Comparison of ENCODE assay signal across 9 cellular contexts in the genomic region with DNA sequence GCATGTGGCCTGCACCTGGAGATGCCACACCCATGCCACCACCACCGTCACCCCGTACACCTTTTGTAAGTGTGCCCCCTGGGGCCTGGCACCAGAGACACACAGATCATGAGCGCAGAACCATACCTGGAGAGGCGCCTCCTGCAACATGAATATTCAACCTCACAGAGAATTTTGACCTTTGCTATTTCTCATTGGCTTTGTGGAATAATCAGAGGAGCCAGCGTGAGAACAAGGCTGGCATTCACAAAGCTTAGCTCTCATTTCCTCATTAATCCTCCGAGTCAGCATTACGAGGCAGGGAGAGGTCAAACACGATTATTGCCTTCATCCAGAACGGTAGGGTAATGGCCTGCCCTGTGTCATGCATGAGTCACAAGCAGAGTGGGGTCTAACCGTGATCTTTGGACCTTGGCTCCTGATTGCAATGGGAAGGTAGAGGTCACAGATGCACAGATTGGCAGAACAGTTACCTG.
DNase-seq lines count a peak whose midpoint lies in the region; ATAC-seq and TF ChIP-seq lines count a peak whose summit lies in the region.
"Had no signal": no experiment of that assay in that cellular context is flagged by ENCODE, and none has a peak within 500 bp of the region (broad histone marks: within the 10 kb centered on the region; RNA-seq: fewer than 3 reads in every experiment).

No MANE protein-coding gene starts in this region.

- peak; percentile 25 for DNase-seq in HPDE6-E6E7 (ENCODE audit: extremely low spot score)
- peak; percentile 80 for DNase-seq in RWPE1 (ENCODE audit: low spot score)
- peak; percentile 33 for DNase-seq in fibroblast of pulmonary artery (ENCODE audit: low read depth)
- DNase-seq in sciatic nerve (ENCODE audit: low spot score) = no peak
- no peak for DNase-seq in globus pallidus (ENCODE audit: low spot score)
- no peak for DNase-seq in thyroid gland
- DNase-seq: activated CD4-positive, alpha-beta T cell treated with anti-CD3 and anti-CD28 coated beads for 48 hours had no signal

- ATAC-seq in sciatic nerve = peak; percentile 46
- no peak for ATAC-seq in HG02588 (IDR thresholded peaks at IDR 0.05; ENCODE audit: unreplicated experiment)

- CTCF ChIA-PET in RWPE1 (lab: Yijun Ruan, JAX) = interaction anchor here (0.7 kb wide), 1 partner anchor 358 kb away, joined by 3 read pairs; no protein-coding TSS in a partner anchor

- H3K4me3 ChIP-seq in fibroblast of pulmonary artery (replicated peaks; ENCODE audit: low read depth, low read length) = no peak overlapping the region
- H3K4me3 ChIP-seq in thyroid gland (replicated peaks in 1 of 3) = no peak overlapping the region
- H3K4me3 ChIP-seq: coronary artery had no signal

- 88 to 89% methylated on average over 10 of the region's 10 CpGs for WGBS in thyroid gland, 2 donors

- H3K4me1 ChIP-seq in thyroid gland = peaks cover 3 to 4% of the 10 kb centered on the region in 2 donors

- no peak for TF ChIP-seq POLR2A in thyroid gland (IDR thresholded peaks at IDR 0.05)

- no peaks in the 10 kb centered on the region for H3K36me3 ChIP-seq in thyroid gland

- POLR2A ChIA-PET in RWPE1 (lab: Yijun Ruan, JAX; ENCODE audit: low non-redundant PET) = no interaction called here

- TF ChIP-seq CTCF in RWPE1 (conservative IDR thresholded peaks at IDR 0.05; ENCODE audit: low read depth) = no peak
- TF ChIP-seq CTCF in fibroblast of pulmonary artery (IDR thresholded peaks at IDR 0.05; ENCODE audit: low read length, missing control alignments) = no peak
- TF ChIP-seq CTCF in thyroid gland (IDR thresholded peaks at IDR 0.05) = no peak

- H3K27ac ChIP-seq in RWPE1 (peak overlapping the region; percentile 95), thyroid gland (no peak overlapping the region)
- H3K27ac ChIP-seq: coronary artery had no signal

- H3K9me3 ChIP-seq in thyroid gland = no peaks in the 10 kb centered on the region

- H3K27me3 ChIP-seq in thyroid gland = no peaks in the 10 kb centered on the region

- intact Hi-C loops in sciatic nerve (cut with DNase I) = no loop called here
- intact Hi-C loops in thyroid gland (cut with DNase I) = no loop called here

Comparison
In these comparisons a context has a peak if more than half of its experiments do, and no peak if none do; other contexts are left out.
1. DNase-seq: peak in HPDE6-E6E7 (single experiment), RWPE1 (single experiment) and fibroblast of pulmonary artery (single experiment); none in sciatic nerve (single experiment), globus pallidus (single experiment) and thyroid gland (0 of 2).